In genomic region chr19:38644719-38645118, GRCh38 we compare ENCODE assay signal across 1 cellular context.
TF ChIP-seq lines count a peak whose summit lies in the region.

No MANE protein-coding gene starts in this region.

TF ChIP-seq in HCT116, 20 proteins besides CTCF, POLR2A, EP300 and RAD21 (continued from another document):
- TF ChIP-seq FOSL1 (IDR thresholded peaks at IDR 0.05; ENCODE audit: low read depth) = no peak
- no peak for TF ChIP-seq EZH2 (IDR thresholded peaks at IDR 0.05)
- TF ChIP-seq, protein P1, sequence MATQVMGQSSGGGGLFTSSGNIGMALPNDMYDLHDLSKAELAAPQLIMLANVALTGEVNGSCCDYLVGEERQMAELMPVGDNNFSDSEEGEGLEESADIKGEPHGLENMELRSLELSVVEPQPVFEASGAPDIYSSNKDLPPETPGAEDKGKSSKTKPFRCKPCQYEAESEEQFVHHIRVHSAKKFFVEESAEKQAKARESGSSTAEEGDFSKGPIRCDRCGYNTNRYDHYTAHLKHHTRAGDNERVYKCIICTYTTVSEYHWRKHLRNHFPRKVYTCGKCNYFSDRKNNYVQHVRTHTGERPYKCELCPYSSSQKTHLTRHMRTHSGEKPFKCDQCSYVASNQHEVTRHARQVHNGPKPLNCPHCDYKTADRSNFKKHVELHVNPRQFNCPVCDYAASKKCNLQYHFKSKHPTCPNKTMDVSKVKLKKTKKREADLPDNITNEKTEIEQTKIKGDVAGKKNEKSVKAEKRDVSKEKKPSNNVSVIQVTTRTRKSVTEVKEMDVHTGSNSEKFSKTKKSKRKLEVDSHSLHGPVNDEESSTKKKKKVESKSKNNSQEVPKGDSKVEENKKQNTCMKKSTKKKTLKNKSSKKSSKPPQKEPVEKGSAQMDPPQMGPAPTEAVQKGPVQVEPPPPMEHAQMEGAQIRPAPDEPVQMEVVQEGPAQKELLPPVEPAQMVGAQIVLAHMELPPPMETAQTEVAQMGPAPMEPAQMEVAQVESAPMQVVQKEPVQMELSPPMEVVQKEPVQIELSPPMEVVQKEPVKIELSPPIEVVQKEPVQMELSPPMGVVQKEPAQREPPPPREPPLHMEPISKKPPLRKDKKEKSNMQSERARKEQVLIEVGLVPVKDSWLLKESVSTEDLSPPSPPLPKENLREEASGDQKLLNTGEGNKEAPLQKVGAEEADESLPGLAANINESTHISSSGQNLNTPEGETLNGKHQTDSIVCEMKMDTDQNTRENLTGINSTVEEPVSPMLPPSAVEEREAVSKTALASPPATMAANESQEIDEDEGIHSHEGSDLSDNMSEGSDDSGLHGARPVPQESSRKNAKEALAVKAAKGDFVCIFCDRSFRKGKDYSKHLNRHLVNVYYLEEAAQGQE (IDR thresholded peaks at IDR 0.05; ENCODE audit: low read depth) = no peak
- TF ChIP-seq EZH2phosphoT487 (IDR thresholded peaks at IDR 0.05; ENCODE audit: borderline replicate concordance) = no peak
- TF ChIP-seq CEBPB (IDR thresholded peaks at IDR 0.05; ENCODE audit: low read depth) = no peak
